1 cellular context compared by ENCODE assay signal in the genomic region with DNA sequence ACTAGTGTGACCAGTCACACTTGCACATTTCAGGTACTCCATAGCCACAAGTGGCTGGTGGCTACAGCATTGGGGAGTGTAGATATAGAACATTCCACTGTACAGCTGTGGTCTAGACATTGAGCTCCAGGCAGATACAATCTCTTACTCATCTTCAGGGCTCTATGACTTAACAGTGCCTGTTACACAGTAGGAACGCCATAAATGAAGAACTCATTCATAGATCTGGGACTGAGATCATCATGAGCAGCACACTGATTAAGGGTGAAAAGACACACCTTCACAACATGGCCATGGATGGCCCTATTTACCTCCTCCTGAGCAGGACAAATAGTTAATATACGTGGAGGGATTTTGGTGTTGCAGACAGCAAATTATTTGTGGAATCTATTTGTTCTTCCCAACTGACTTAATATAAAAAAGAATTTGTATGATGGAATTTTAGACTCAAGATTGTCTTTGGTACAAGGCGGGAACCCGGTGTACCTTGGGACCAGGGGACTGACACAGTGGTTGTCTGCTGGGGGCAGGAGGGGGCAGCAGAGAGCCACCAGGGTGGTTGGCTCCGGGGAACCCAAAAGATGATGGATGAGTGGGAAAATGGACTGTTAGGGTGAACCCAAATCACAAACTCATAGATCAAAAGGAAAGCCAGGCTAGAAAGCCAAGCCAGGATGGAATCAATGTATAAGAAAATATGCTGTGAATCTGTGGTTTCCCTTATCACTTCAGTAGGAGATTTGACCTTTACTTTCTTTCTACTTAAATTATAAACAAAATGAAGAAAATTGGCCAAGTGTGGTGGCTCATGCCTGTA.
TF ChIP-seq lines count a peak whose summit lies in the region.

No MANE protein-coding gene starts in this region.

TF ChIP-seq in HepG2, 621 proteins besides CTCF, POLR2A, EP300 and RAD21:
- no peak for TF ChIP-seq ZNF263 (CRISPR knock-in tag; IDR thresholded peaks at IDR 0.05)
- no peak for TF ChIP-seq NR3C1 (CRISPR knock-in tag; IDR thresholded peaks at IDR 0.05)
- no peak for TF ChIP-seq ZNF703 (CRISPR knock-in tag; IDR thresholded peaks at IDR 0.05; ENCODE audit: borderline replicate concordance)
- TF ChIP-seq, protein P1, sequence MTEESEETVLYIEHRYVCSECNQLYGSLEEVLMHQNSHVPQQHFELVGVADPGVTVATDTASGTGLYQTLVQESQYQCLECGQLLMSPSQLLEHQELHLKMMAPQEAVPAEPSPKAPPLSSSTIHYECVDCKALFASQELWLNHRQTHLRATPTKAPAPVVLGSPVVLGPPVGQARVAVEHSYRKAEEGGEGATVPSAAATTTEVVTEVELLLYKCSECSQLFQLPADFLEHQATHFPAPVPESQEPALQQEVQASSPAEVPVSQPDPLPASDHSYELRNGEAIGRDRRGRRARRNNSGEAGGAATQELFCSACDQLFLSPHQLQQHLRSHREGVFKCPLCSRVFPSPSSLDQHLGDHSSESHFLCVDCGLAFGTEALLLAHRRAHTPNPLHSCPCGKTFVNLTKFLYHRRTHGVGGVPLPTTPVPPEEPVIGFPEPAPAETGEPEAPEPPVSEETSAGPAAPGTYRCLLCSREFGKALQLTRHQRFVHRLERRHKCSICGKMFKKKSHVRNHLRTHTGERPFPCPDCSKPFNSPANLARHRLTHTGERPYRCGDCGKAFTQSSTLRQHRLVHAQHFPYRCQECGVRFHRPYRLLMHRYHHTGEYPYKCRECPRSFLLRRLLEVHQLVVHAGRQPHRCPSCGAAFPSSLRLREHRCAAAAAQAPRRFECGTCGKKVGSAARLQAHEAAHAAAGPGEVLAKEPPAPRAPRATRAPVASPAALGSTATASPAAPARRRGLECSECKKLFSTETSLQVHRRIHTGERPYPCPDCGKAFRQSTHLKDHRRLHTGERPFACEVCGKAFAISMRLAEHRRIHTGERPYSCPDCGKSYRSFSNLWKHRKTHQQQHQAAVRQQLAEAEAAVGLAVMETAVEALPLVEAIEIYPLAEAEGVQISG (CRISPR knock-in tag; IDR thresholded peaks at IDR 0.05): 0 out of 2 replicates have a peak, but pooled peaks have one; percentile 15
- TF ChIP-seq MXD4 (CRISPR knock-in tag; IDR thresholded peaks at IDR 0.05): no peak
- TF ChIP-seq, protein P2, sequence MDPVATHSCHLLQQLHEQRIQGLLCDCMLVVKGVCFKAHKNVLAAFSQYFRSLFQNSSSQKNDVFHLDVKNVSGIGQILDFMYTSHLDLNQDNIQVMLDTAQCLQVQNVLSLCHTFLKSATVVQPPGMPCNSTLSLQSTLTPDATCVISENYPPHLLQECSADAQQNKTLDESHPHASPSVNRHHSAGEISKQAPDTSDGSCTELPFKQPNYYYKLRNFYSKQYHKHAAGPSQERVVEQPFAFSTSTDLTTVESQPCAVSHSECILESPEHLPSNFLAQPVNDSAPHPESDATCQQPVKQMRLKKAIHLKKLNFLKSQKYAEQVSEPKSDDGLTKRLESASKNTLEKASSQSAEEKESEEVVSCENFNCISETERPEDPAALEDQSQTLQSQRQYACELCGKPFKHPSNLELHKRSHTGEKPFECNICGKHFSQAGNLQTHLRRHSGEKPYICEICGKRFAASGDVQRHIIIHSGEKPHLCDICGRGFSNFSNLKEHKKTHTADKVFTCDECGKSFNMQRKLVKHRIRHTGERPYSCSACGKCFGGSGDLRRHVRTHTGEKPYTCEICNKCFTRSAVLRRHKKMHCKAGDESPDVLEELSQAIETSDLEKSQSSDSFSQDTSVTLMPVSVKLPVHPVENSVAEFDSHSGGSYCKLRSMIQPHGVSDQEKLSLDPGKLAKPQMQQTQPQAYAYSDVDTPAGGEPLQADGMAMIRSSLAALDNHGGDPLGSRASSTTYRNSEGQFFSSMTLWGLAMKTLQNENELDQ (CRISPR knock-in tag; IDR thresholded peaks at IDR 0.05; ENCODE audit: borderline replicate concordance): no peak
- TF ChIP-seq IRX3 (CRISPR knock-in tag; IDR thresholded peaks at IDR 0.05; ENCODE audit: borderline replicate concordance, low read depth): no peak
- TF ChIP-seq KDM2A (CRISPR knock-in tag; IDR thresholded peaks at IDR 0.05; ENCODE audit: borderline replicate concordance, low read depth): peak; percentile 40; the same call in 1 of the 2 replicates
- TF ChIP-seq, protein P3, sequence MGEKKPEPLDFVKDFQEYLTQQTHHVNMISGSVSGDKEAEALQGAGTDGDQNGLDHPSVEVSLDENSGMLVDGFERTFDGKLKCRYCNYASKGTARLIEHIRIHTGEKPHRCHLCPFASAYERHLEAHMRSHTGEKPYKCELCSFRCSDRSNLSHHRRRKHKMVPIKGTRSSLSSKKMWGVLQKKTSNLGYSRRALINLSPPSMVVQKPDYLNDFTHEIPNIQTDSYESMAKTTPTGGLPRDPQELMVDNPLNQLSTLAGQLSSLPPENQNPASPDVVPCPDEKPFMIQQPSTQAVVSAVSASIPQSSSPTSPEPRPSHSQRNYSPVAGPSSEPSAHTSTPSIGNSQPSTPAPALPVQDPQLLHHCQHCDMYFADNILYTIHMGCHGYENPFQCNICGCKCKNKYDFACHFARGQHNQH (CRISPR knock-in tag; IDR thresholded peaks at IDR 0.05): no peak
- TF ChIP-seq, protein P4, sequence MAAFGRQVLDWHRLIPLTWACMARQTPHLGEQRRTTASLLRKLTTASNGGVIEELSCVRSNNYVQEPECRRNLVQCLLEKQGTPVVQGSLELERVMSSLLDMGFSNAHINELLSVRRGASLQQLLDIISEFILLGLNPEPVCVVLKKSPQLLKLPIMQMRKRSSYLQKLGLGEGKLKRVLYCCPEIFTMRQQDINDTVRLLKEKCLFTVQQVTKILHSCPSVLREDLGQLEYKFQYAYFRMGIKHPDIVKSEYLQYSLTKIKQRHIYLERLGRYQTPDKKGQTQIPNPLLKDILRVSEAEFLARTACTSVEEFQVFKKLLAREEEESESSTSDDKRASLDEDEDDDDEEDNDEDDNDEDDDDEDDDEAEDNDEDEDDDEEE (CRISPR knock-in tag; IDR thresholded peaks at IDR 0.05): no peak
- TF ChIP-seq XRCC5 (optimal IDR thresholded peaks at IDR 0.05; ENCODE audit: low read length): peak; percentile 74
- peak; percentile 80 for TF ChIP-seq SMC3 (IDR thresholded peaks at IDR 0.05; ENCODE audit: low read length)
- TF ChIP-seq STAG1 (CRISPR knock-in tag; IDR thresholded peaks at IDR 0.05): peak; percentile 95
TF ChIP-seq in HepG2: peak in this region for 5.
